Comparison of ENCODE assay signal across 1 cellular context in the genomic region with DNA sequence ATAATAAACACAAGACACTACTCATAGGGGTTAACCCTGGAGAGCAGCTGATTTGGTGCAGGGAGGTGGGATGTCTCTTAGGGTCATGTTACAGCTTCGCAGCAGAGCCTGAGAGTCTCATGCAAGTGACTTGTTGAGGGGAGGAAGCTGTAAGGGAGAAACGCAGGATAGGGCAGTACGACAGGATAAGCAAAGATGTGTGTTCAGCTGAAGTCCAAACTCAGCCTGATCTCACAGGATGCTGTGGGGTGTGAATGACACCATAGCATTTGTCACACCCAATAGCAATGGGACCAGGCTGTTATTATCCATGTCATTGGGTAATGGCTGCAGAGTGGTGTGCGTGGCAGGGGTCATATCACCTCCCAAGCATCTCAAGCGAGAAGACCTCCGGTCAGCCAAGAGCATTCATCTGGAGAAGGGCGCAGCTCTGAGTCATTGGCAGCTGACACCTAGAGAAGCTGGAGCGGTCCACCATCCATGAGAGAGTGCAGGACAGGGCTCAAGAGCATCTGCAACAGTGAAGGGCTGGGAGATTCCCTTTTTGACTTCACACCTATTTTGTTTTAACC.
TF ChIP-seq lines count a peak whose summit lies in the region.

No MANE protein-coding gene starts in this region.

TF ChIP-seq in IMR-90, 13 proteins besides CTCF, POLR2A, EP300 and RAD21 (continued from another document):
- TF ChIP-seq USF2 (IDR thresholded peaks at IDR 0.05; ENCODE audit: low read depth, low read length) (peak; percentile 25; the same call in 1 of the 2 replicates), CHD1 (IDR thresholded peaks at IDR 0.05; ENCODE audit: low read depth, low read length) (0 out of 2 replicates have a peak, but pooled peaks have one; percentile 26), FOS (IDR thresholded peaks at IDR 0.05; ENCODE audit: low read depth, low read length) (peak; percentile 76), ELK1 (IDR thresholded peaks at IDR 0.05; ENCODE audit: borderline replicate concordance, low read depth, low read length) (no peak), MAFK (IDR thresholded peaks at IDR 0.05; ENCODE audit: low read depth, low read length) (no peak), CEBPB (IDR thresholded peaks at IDR 0.05; ENCODE audit: low read depth, low read length) (peak; percentile 82), SMC3 (IDR thresholded peaks at IDR 0.05; ENCODE audit: low read depth, low read length) (no peak), BHLHE40 (IDR thresholded peaks at IDR 0.05; ENCODE audit: low read depth, low read length) (no peak; the same call in 1 of the 2 replicates), RFX5 (IDR thresholded peaks at IDR 0.05; ENCODE audit: low read depth, low read length) (no peak), RCOR1 (IDR thresholded peaks at IDR 0.05; ENCODE audit: insufficient replicate concordance, low read length) (peak; percentile 41)
